In genomic region chr10:126969310-126969709, GRCh38 we compare ENCODE assay signal across 9 cellular contexts.
DNase-seq lines count a peak whose midpoint lies in the region; ATAC-seq, FAIRE-seq and TF ChIP-seq lines count a peak whose summit lies in the region.
"Had no signal": no experiment of that assay in that cellular context is flagged by ENCODE, and none has a peak within 500 bp of the region (broad histone marks: within the 10 kb centered on the region; RNA-seq: fewer than 3 reads in every experiment).

No MANE protein-coding gene starts in this region.

- no peaks in the 10 kb centered on the region for H3K9me3 ChIP-seq in stomach
- H3K9me3 ChIP-seq: heart right ventricle had no signal

- H3K27ac ChIP-seq in stomach = no peak overlapping the region
- H3K27ac ChIP-seq: heart right ventricle had no signal

- H3K4me1 ChIP-seq in stomach = peaks cover 0 to 13% (median 5%) of the 10 kb centered on the region in 4 donors

- no peak for ATAC-seq in HG03460 (IDR thresholded peaks at IDR 0.05; ENCODE audit: unreplicated experiment)
- no peak for ATAC-seq in GM18498 (IDR thresholded peaks at IDR 0.05; ENCODE audit: unreplicated experiment)

- intact Hi-C loops in stomach (cut with DNase I; ENCODE audit: low total_unique reads) = no loop called here

- no peak for TF ChIP-seq EP300 in stomach (IDR thresholded peaks at IDR 0.05)

- H3K36me3 ChIP-seq in stomach = peaks cover 0 to 14% (median 11%) of the 10 kb centered on the region in 4 donors

- no peaks in the 10 kb centered on the region for H3K27me3 ChIP-seq in stomach
- H3K27me3 ChIP-seq: heart right ventricle had no signal

- TF ChIP-seq CTCF in epithelial cell of esophagus (IDR thresholded peaks at IDR 0.05; ENCODE audit: insufficient read depth, low read depth, low read length, missing control alignments) (peak; percentile 32), stomach (IDR thresholded peaks at IDR 0.05) (peak in 1 of 7 experiments; percentile 15)

- H3K4me3 ChIP-seq in epithelial cell of esophagus (ENCODE audit: low read length) (no peak overlapping the region), stomach (no peak overlapping the region)
- H3K4me3 ChIP-seq: heart right ventricle had no signal

- TF ChIP-seq POLR2A in stomach (IDR thresholded peaks at IDR 0.05) = no peak
- no peak for TF ChIP-seq POLR2A in GM12892 (IDR thresholded peaks at IDR 0.05; ENCODE audit: low read depth, low read length)

- WGBS in stomach, 5 donors = 86 to 94% (median 90%) methylated on average over 7 to 8 of the region's 8 CpGs

- DNase-seq in EL = peak; percentile 3
- peak; percentile 53 for DNase-seq in NCI-H748 (lab: John Stamatoyannopoulos, UW; ENCODE audit: unreplicated experiment)
- peak; percentile 45 for DNase-seq in epithelial cell of esophagus (ENCODE audit: low read depth)
- peak; percentile 3 for DNase-seq in occipital lobe (lab: John Stamatoyannopoulos, UW)
- DNase-seq in stomach = no peak
- no peak for DNase-seq in GM12892 (ENCODE audit: insufficient read length)
- DNase-seq: heart right ventricle had no signal

- no peak for FAIRE-seq in GM12892 (lab: Jason Lieb, UNC)

Comparison
In these comparisons a context has a peak if more than half of its experiments do, and no peak if none do; other contexts are left out.
1. DNase-seq: peak in EL (single experiment), NCI-H748 (single experiment), epithelial cell of esophagus (single experiment) and occipital lobe (single experiment); none in stomach (single experiment) and GM12892 (single experiment).